ENCODE assay signal across 8 cellular contexts in genomic region chr9:112711050-112711689, GRCh38. TPM values are rescaled to one million over a fixed set of nuclear protein-coding genes. Genes with fewer than 3 reads are reported as not detected.
DNase-seq lines count a peak whose midpoint lies in the region; ATAC-seq and TF ChIP-seq lines count a peak whose summit lies in the region.

No MANE protein-coding gene starts in this region.

- H2AFZ ChIP-seq in MM.1S (ENCODE audit: low read length) = no peak overlapping the region

- H3K4ac ChIP-seq in mesendoderm (ENCODE audit: low read depth, low read length) = no peak overlapping the region

- H3K36me3 ChIP-seq in DOHH2 (ENCODE audit: control insufficient read depth, low read length) (peaks cover 69% of the 10 kb centered on the region), MM.1S (replicated peaks; ENCODE audit: insufficient read depth, low read length) (no peaks in the 10 kb centered on the region; the same call in 1 of the 2 replicates), mesendoderm (ENCODE audit: control insufficient read depth, insufficient read depth, low read length) (no peaks in the 10 kb centered on the region)

- no peaks in the 10 kb centered on the region for H3K9me3 ChIP-seq in DOHH2 (ENCODE audit: control insufficient read depth, insufficient read depth, low read length)
- no peaks in the 10 kb centered on the region for H3K9me3 ChIP-seq in MM.1S (replicated peaks; ENCODE audit: insufficient read depth, low read length)

- no peak for DNase-seq in MM.1S
- peak; percentile 53 for DNase-seq in cerebellar cortex (ENCODE audit: low spot score)
- DNase-seq in mesendoderm = peak; percentile 56
- no peak for DNase-seq in mesenteric fat pad (ENCODE audit: low spot score)
- DNase-seq in NCI-H1048 (lab: John Stamatoyannopoulos, UW) = no peak
- no peak for DNase-seq in OCI-M2 (lab: John Stamatoyannopoulos, UW; ENCODE audit: unreplicated experiment)

- ATAC-seq in HG02759 (IDR thresholded peaks at IDR 0.05; ENCODE audit: unreplicated experiment) = no peak

- H4K20me1 ChIP-seq in DOHH2 (ENCODE audit: control insufficient read depth, insufficient read depth, low read depth, low read length) = peaks cover 9% of the 10 kb centered on the region; the same call in 1 of the 2 replicates
- no peaks in the 10 kb centered on the region for H4K20me1 ChIP-seq in MM.1S (ENCODE audit: insufficient read depth, low read length)

- no peak overlapping the region for H4K5ac ChIP-seq in mesendoderm (ENCODE audit: low read length)

- no peak overlapping the region for H4K8ac ChIP-seq in mesendoderm (ENCODE audit: low read depth, low read length)

- no CpG with 5 or more reads among the region's 7 CpGs for WGBS in mesendoderm (ENCODE audit: extremely low coverage, insufficient coverage, low lambda C conversion rate)

- H3K4me1 ChIP-seq in DOHH2 (ENCODE audit: control insufficient read depth, low read length) (peaks cover 26% of the 10 kb centered on the region), MM.1S (ENCODE audit: low read length) (no peaks in the 10 kb centered on the region), mesendoderm (ENCODE audit: control insufficient read depth, low read depth, low read length) (no peaks in the 10 kb centered on the region)

- H3K27ac ChIP-seq in DOHH2 (ENCODE audit: low read depth, low read length) (no peak overlapping the region), MM.1S (ENCODE audit: low read length) (no peak overlapping the region), mesendoderm (ENCODE audit: low read depth, low read length) (no peak overlapping the region)

- peaks cover 2% of the 10 kb centered on the region; the same call in 1 of the 2 replicates for H3F3A ChIP-seq in DOHH2 (ENCODE audit: control insufficient read depth, insufficient read depth)
- no peaks in the 10 kb centered on the region for H3F3A ChIP-seq in MM.1S (ENCODE audit: insufficient read depth, low read length)

- H3K18ac ChIP-seq in mesendoderm (ENCODE audit: low read length) = no peak overlapping the region

- peaks cover 1% of the 10 kb centered on the region for H3K79me1 ChIP-seq in mesendoderm (ENCODE audit: low read length)

- no peak overlapping the region for H2BK120ac ChIP-seq in mesendoderm (ENCODE audit: low read depth, low read length)

- H3K79me2 ChIP-seq in DOHH2 (ENCODE audit: control insufficient read depth, low read length) (peaks cover 90% of the 10 kb centered on the region), MM.1S (ENCODE audit: low read length) (peaks cover 61% of the 10 kb centered on the region), mesendoderm (ENCODE audit: control insufficient read depth, insufficient read depth, low read length) (no peaks in the 10 kb centered on the region)

- H2BK15ac ChIP-seq in mesendoderm (replicated peaks; ENCODE audit: low read depth) = no peak overlapping the region

- H2AK5ac ChIP-seq in mesendoderm (ENCODE audit: low read length) = no peak overlapping the region

- no peak overlapping the region for H3K4me3 ChIP-seq in DOHH2 (ENCODE audit: low read length)
- H3K4me3 ChIP-seq in MM.1S (ENCODE audit: low read length) = no peak overlapping the region
- H3K4me3 ChIP-seq in mesendoderm (ENCODE audit: low read length) = no peak overlapping the region

- no peak overlapping the region for H3K23ac ChIP-seq in mesendoderm (ENCODE audit: low read length)

- H3K4me2 ChIP-seq in DOHH2 (ENCODE audit: low read length) (no peak overlapping the region), MM.1S (ENCODE audit: low read depth, low read length) (no peak overlapping the region), mesendoderm (ENCODE audit: low read length) (no peak overlapping the region)

- H3K27me3 ChIP-seq in DOHH2 (ENCODE audit: control insufficient read depth, low read length) (no peaks in the 10 kb centered on the region), MM.1S (replicated peaks; ENCODE audit: insufficient read depth, low read length) (no peaks in the 10 kb centered on the region), mesendoderm (ENCODE audit: insufficient read depth, low read length, poor library complexity) (no peaks in the 10 kb centered on the region)

- no peak overlapping the region for H2BK5ac ChIP-seq in mesendoderm (ENCODE audit: low read length)

- H3K9ac ChIP-seq in MM.1S (ENCODE audit: low read length) (no peak overlapping the region), mesendoderm (ENCODE audit: low read length) (no peak overlapping the region)

- TF ChIP-seq CTCF in DOHH2 (IDR thresholded peaks at IDR 0.05; ENCODE audit: low read depth, low read length, poor library complexity, severe bottlenecking) (peak; percentile 51), MM.1S (IDR thresholded peaks at IDR 0.05; ENCODE audit: low read length) (peak; percentile 23)

- H3K56ac ChIP-seq in mesendoderm (ENCODE audit: low read length) = no peak overlapping the region

- H3K9me2 ChIP-seq in DOHH2 (replicated peaks; ENCODE audit: control insufficient read depth, low read length) (no peaks in the 10 kb centered on the region), MM.1S (replicated peaks; ENCODE audit: insufficient read depth, low read length) (no peaks in the 10 kb centered on the region)

RNA-seq across cellular contexts. Expression of gene INIP, which starts 6.7 kb away (rescaled TPM):
- 9.2 TPM for polyA plus RNA-seq in mesendoderm (2013, experiment 1 of 2)
- polyA plus RNA-seq in mesendoderm (2013, experiment 2 of 2) = 9.4 TPM
- total RNA-seq in mesenteric fat pad = 17.2 TPM

RNA-seq across cellular contexts. Expression of gene SNX30, which starts 39.4 kb away (rescaled TPM):
- polyA plus RNA-seq in mesendoderm (2013, experiment 1 of 2) = 6.5 TPM
- 6.7 TPM for polyA plus RNA-seq in mesendoderm (2013, experiment 2 of 2)
- total RNA-seq in mesenteric fat pad = 13.9 TPM

Comparison
In these comparisons a context has a peak if more than half of its experiments do, and no peak if none do; other contexts are left out.
1. DNase-seq: peak in cerebellar cortex (single experiment) and mesendoderm (single experiment); none in MM.1S (single experiment), mesenteric fat pad (single experiment), NCI-H1048 (single experiment) and OCI-M2 (single experiment).